1 cellular context compared by ENCODE assay signal in the genomic region with DNA sequence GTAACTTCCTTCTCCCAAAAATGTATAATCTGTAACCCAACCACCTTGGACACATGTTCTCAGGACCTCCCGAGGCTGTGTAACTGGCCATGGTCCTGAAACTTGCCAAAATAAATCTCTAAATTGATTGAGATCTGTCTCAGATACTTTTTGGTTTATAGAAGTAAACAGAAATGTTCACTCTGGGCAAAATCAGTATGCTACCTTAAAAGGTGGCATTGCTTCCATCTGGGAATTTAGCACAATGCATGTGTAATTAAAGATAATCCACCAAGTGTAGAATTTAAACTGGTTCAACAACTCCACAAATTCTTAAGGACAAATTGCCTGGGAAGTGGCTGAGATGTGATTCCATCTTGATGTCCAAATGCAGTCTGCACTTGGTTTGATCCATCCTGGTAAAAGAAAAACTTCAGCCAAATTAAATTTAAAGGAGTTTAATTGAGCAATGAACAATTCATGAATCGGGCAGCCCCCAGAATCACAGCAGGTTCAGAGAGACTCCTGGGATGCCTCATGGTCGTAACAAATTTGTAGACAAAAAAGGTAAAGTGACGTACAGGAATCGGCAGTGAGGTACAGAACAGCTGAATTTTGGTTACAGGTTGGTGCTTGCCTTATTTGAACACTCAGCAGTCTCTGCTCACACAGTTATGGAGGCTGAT.
TF ChIP-seq lines count a peak whose summit lies in the region.

No MANE protein-coding gene starts in this region.

TF ChIP-seq in HEK293, 187 proteins besides CTCF, POLR2A, EP300 and RAD21:
- TF ChIP-seq ZNF544 (tag by site-specific recombination; IDR thresholded peaks at IDR 0.05) (no peak), ZNF549 (tag by site-specific recombination; IDR thresholded peaks at IDR 0.05) (peak; percentile 94), ZNF776 (tag by site-specific recombination; IDR thresholded peaks at IDR 0.05; ENCODE audit: borderline replicate concordance) (no peak), ZNF350 (tag by site-specific recombination; IDR thresholded peaks at IDR 0.05) (no peak)
- TF ChIP-seq, protein P1, sequence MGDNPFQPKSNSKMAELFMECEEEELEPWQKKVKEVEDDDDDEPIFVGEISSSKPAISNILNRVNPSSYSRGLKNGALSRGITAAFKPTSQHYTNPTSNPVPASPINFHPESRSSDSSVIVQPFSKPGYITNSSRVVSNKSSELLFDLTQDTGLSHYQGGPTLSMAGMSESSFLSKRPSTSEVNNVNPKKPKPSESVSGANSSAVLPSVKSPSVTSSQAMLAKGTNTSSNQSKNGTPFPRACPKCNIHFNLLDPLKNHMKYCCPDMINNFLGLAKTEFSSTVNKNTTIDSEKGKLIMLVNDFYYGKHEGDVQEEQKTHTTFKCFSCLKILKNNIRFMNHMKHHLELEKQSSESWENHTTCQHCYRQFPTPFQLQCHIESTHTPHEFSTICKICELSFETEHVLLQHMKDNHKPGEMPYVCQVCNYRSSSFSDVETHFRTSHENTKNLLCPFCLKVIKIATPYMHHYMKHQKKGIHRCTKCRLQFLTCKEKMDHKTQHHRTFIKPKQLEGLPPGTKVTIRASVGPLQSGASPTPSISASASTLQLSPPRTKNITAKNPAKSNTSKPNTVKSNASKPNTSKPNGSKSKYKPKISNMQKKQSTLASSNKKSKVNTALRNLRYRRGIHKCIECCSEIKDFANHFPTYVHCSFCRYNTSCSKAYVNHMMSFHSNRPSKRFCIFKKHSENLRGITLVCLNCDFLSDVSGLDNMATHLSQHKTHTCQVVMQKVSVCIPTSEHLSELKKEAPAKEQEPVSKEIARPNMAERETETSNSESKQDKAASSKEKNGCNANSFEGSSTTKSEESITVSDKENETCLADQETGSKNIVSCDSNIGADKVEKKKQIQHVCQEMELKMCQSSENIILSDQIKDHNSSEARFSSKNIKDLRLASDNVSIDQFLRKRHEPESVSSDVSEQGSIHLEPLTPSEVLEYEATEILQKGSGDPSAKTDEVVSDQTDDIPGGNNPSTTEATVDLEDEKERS (tag by site-specific recombination; IDR thresholded peaks at IDR 0.05) = no peak
- TF ChIP-seq, protein P2, sequence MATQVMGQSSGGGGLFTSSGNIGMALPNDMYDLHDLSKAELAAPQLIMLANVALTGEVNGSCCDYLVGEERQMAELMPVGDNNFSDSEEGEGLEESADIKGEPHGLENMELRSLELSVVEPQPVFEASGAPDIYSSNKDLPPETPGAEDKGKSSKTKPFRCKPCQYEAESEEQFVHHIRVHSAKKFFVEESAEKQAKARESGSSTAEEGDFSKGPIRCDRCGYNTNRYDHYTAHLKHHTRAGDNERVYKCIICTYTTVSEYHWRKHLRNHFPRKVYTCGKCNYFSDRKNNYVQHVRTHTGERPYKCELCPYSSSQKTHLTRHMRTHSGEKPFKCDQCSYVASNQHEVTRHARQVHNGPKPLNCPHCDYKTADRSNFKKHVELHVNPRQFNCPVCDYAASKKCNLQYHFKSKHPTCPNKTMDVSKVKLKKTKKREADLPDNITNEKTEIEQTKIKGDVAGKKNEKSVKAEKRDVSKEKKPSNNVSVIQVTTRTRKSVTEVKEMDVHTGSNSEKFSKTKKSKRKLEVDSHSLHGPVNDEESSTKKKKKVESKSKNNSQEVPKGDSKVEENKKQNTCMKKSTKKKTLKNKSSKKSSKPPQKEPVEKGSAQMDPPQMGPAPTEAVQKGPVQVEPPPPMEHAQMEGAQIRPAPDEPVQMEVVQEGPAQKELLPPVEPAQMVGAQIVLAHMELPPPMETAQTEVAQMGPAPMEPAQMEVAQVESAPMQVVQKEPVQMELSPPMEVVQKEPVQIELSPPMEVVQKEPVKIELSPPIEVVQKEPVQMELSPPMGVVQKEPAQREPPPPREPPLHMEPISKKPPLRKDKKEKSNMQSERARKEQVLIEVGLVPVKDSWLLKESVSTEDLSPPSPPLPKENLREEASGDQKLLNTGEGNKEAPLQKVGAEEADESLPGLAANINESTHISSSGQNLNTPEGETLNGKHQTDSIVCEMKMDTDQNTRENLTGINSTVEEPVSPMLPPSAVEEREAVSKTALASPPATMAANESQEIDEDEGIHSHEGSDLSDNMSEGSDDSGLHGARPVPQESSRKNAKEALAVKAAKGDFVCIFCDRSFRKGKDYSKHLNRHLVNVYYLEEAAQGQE (tag by site-specific recombination; IDR thresholded peaks at IDR 0.05) = peak; percentile 92
- TF ChIP-seq, protein P3, sequence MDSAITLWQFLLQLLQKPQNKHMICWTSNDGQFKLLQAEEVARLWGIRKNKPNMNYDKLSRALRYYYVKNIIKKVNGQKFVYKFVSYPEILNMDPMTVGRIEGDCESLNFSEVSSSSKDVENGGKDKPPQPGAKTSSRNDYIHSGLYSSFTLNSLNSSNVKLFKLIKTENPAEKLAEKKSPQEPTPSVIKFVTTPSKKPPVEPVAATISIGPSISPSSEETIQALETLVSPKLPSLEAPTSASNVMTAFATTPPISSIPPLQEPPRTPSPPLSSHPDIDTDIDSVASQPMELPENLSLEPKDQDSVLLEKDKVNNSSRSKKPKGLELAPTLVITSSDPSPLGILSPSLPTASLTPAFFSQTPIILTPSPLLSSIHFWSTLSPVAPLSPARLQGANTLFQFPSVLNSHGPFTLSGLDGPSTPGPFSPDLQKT (IDR thresholded peaks at IDR 0.05; ENCODE audit: borderline replicate concordance, low read depth, low read length) = no peak
- TF ChIP-seq, protein P4, sequence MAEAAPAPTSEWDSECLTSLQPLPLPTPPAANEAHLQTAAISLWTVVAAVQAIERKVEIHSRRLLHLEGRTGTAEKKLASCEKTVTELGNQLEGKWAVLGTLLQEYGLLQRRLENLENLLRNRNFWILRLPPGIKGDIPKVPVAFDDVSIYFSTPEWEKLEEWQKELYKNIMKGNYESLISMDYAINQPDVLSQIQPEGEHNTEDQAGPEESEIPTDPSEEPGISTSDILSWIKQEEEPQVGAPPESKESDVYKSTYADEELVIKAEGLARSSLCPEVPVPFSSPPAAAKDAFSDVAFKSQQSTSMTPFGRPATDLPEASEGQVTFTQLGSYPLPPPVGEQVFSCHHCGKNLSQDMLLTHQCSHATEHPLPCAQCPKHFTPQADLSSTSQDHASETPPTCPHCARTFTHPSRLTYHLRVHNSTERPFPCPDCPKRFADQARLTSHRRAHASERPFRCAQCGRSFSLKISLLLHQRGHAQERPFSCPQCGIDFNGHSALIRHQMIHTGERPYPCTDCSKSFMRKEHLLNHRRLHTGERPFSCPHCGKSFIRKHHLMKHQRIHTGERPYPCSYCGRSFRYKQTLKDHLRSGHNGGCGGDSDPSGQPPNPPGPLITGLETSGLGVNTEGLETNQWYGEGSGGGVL (tag by site-specific recombination; IDR thresholded peaks at IDR 0.05) = no peak
TF ChIP-seq in HEK293: peak in this region for 2.
